Comparison of ENCODE assay signal across 1 cellular context in genomic region chr5:157290981-157291711, GRCh38.
TF ChIP-seq lines count a peak whose summit lies in the region.

No MANE protein-coding gene starts in this region.

TF ChIP-seq in HepG2, 621 proteins besides CTCF, POLR2A, EP300 and RAD21 (continued from another document and continues in another):
- TF ChIP-seq PAXIP1 (CRISPR knock-in tag; conservative IDR thresholded peaks at IDR 0.05), result peak; percentile 97
- TF ChIP-seq TCF7 (IDR thresholded peaks at IDR 0.05; ENCODE audit: low read depth), result no peak
- no peak for TF ChIP-seq SP1 (IDR thresholded peaks at IDR 0.05)
- no peak; the same call in 1 of the 2 replicates for TF ChIP-seq SP1 (CRISPR knock-in tag; IDR thresholded peaks at IDR 0.05)
- peak; percentile 93 for TF ChIP-seq SNAPC2 (CRISPR knock-in tag; IDR thresholded peaks at IDR 0.05)
- peak; percentile 85 for TF ChIP-seq PHF5A (CRISPR knock-in tag; IDR thresholded peaks at IDR 0.05; ENCODE audit: low read depth, unreplicated experiment)
- TF ChIP-seq ZNF20 (CRISPR knock-in tag; IDR thresholded peaks at IDR 0.05), result no peak
- TF ChIP-seq SIX4 (CRISPR knock-in tag; IDR thresholded peaks at IDR 0.05), result peak; percentile 73
- no peak for TF ChIP-seq EZH2 (conservative IDR thresholded peaks at IDR 0.05; ENCODE audit: low read depth, low read length)
- TF ChIP-seq ZFP37 (CRISPR knock-in tag; IDR thresholded peaks at IDR 0.05; ENCODE audit: borderline replicate concordance), result peak; percentile 85; the same call in 1 of the 2 replicates
- peak; percentile 100 for TF ChIP-seq MLX (CRISPR knock-in tag; IDR thresholded peaks at IDR 0.05)
- peak; percentile 76 for TF ChIP-seq ZNF878 (CRISPR knock-in tag; IDR thresholded peaks at IDR 0.05)
- 0 out of 2 replicates have a peak, but pooled peaks have one; percentile 63 for TF ChIP-seq ATF5 (CRISPR knock-in tag; IDR thresholded peaks at IDR 0.05; ENCODE audit: low read depth)
- no peak; the same call in 1 of the 2 replicates for TF ChIP-seq ZNF225 (CRISPR knock-in tag; IDR thresholded peaks at IDR 0.05)
- no peak for TF ChIP-seq TAF1 (CRISPR knock-in tag; IDR thresholded peaks at IDR 0.05)
- no peak for TF ChIP-seq BCLAF1 (IDR thresholded peaks at IDR 0.05)
- peak; percentile 86 for TF ChIP-seq RNF2 (conservative IDR thresholded peaks at IDR 0.05; ENCODE audit: low read depth)
- no peak for TF ChIP-seq ZFP36 (IDR thresholded peaks at IDR 0.05; ENCODE audit: borderline replicate concordance, low read depth, low read length, partially characterized antibody)
- TF ChIP-seq CCDC6 (CRISPR knock-in tag; IDR thresholded peaks at IDR 0.05), result peak; percentile 76
- peak; percentile 74 for TF ChIP-seq KAT8 (CRISPR knock-in tag; IDR thresholded peaks at IDR 0.05)
- no peak for TF ChIP-seq THAP8 (CRISPR knock-in tag; IDR thresholded peaks at IDR 0.05; ENCODE audit: borderline replicate concordance)
- no peak for TF ChIP-seq ARHGAP35 (CRISPR knock-in tag; IDR thresholded peaks at IDR 0.05; ENCODE audit: borderline replicate concordance)
- peak; percentile 91 for TF ChIP-seq ZKSCAN8 (CRISPR knock-in tag; IDR thresholded peaks at IDR 0.05; ENCODE audit: borderline replicate concordance)
- no peak for TF ChIP-seq STAT5B (CRISPR knock-in tag; IDR thresholded peaks at IDR 0.05)
- TF ChIP-seq GATAD1 (CRISPR knock-in tag; IDR thresholded peaks at IDR 0.05), result peak; percentile 75
- peak; percentile 23 for TF ChIP-seq TBL1XR1 (IDR thresholded peaks at IDR 0.05; ENCODE audit: borderline replicate concordance, low read length, partially characterized antibody)
- TF ChIP-seq ZNF235 (CRISPR knock-in tag; IDR thresholded peaks at IDR 0.05; ENCODE audit: borderline replicate concordance), result no peak
- TF ChIP-seq NR1H2 (CRISPR knock-in tag; IDR thresholded peaks at IDR 0.05; ENCODE audit: borderline replicate concordance, low read depth), result no peak
- TF ChIP-seq ZNF891 (CRISPR knock-in tag; IDR thresholded peaks at IDR 0.05), result no peak
- peak; percentile 76; the same call in 1 of the 2 replicates for TF ChIP-seq NAIF1 (CRISPR knock-in tag; IDR thresholded peaks at IDR 0.05; ENCODE audit: borderline replicate concordance)
- TF ChIP-seq ZNF276 (CRISPR knock-in tag; IDR thresholded peaks at IDR 0.05; ENCODE audit: low read depth), result peak; percentile 84; the same call in 1 of the 2 replicates
- TF ChIP-seq WIZ (CRISPR knock-in tag; IDR thresholded peaks at IDR 0.05), result no peak
- peak; percentile 93; the same call in 1 of the 2 replicates for TF ChIP-seq ZNF292 (CRISPR knock-in tag; IDR thresholded peaks at IDR 0.05; ENCODE audit: borderline replicate concordance, low read depth)
- TF ChIP-seq TIGD3 (CRISPR knock-in tag; IDR thresholded peaks at IDR 0.05; ENCODE audit: borderline replicate concordance), result 0 out of 2 replicates have a peak, but pooled peaks have one; percentile 51
- no peak for TF ChIP-seq STAG1 (CRISPR knock-in tag; IDR thresholded peaks at IDR 0.05)
- 0 out of 2 replicates have a peak, but pooled peaks have one; percentile 65 for TF ChIP-seq MTA1 (CRISPR knock-in tag; IDR thresholded peaks at IDR 0.05; ENCODE audit: borderline replicate concordance)
- no peak for TF ChIP-seq ZNF234 (CRISPR knock-in tag; conservative IDR thresholded peaks at IDR 0.05)
- peak; percentile 98 for TF ChIP-seq ZNF614 (CRISPR knock-in tag; IDR thresholded peaks at IDR 0.05; ENCODE audit: borderline replicate concordance)
- TF ChIP-seq ZSCAN21 (CRISPR knock-in tag; IDR thresholded peaks at IDR 0.05; ENCODE audit: borderline replicate concordance), result peak; percentile 83
- TF ChIP-seq ZNF446 (CRISPR knock-in tag; IDR thresholded peaks at IDR 0.05), result no peak
- TF ChIP-seq RFX1 (IDR thresholded peaks at IDR 0.05), result no peak
- peak; percentile 65; the same call in 1 of the 2 replicates for TF ChIP-seq ZIK1 (CRISPR knock-in tag; IDR thresholded peaks at IDR 0.05; ENCODE audit: borderline replicate concordance, low read depth)
- TF ChIP-seq AKAP8 (CRISPR knock-in tag; IDR thresholded peaks at IDR 0.05), result peak; percentile 68; the same call in 1 of the 2 replicates
- TF ChIP-seq BRCA1 (CRISPR knock-in tag; IDR thresholded peaks at IDR 0.05), result no peak
- TF ChIP-seq NFYB (CRISPR knock-in tag; IDR thresholded peaks at IDR 0.05), result peak; percentile 48
- peak; percentile 97; the same call in 1 of the 2 replicates for TF ChIP-seq ZNF580 (CRISPR knock-in tag; IDR thresholded peaks at IDR 0.05; ENCODE audit: borderline replicate concordance, low read depth)
- no peak for TF ChIP-seq ZNF33A (CRISPR knock-in tag; IDR thresholded peaks at IDR 0.05; ENCODE audit: borderline replicate concordance)
- TF ChIP-seq PATZ1 (CRISPR knock-in tag; IDR thresholded peaks at IDR 0.05), result peak; percentile 73
- peak; percentile 73; the same call in 1 of the 2 replicates for TF ChIP-seq DMAP1 (CRISPR knock-in tag; IDR thresholded peaks at IDR 0.05)
- TF ChIP-seq HMG20B (CRISPR knock-in tag; conservative IDR thresholded peaks at IDR 0.05), result peak; percentile 79
